Comparison of ENCODE assay signal across 31 cellular contexts in the genomic region with DNA sequence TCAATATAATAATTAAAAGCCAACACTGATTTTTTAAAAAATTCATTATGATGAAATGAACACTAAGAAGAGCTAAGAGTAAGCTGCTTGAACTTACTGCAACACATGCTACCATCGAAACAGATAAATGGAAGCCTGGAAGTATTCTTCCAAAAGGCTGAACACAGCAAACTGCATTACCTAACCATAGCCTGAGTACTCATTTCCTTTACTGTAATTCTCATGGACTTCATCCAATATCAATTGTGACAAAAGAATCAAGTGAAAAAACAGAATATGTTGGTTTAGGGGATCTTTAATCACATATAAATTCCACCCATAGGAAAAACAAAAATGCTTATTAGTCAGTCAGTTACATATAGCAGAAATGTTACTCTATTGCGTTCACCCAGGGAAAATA.
"Had no signal": no experiment of that assay in that cellular context is flagged by ENCODE, and none has a peak within 500 bp of the region (broad histone marks: within the 10 kb centered on the region; RNA-seq: fewer than 3 reads in every experiment).

No MANE protein-coding gene starts in this region.

- FAIRE-seq: TTC549 had no signal

- H3K27ac Mint-ChIP-seq: activated B cell treated with CpG ODN at 0.5 μM for 24 hours; activated CD4-positive, alpha-beta memory T cell treated with anti-CD3 and anti-CD28 coated beads, Interleukin-2, amount 10 ng/mL, durations not matched to agents 7 days and 5 days; activated naive CD4-positive, alpha-beta T cell treated with anti-CD3 and anti-CD28 coated beads, Interleukin-2, amount 10 ng/mL, durations not matched to agents 7 days and 5 days; activated naive CD8-positive, alpha-beta T cell treated with anti-CD3 and anti-CD28 coated beads for 36 hours; activated T-cell treated with anti-CD3 and anti-CD28 coated beads, Interleukin-2, amount 50 U/mL, for 72 hours; activated T-helper 2 cell treated with anti-CD3 and anti-CD28 coated beads, Interferon-gamma antibody, Interleukin-2, Interleukin-4, amounts not matched to agents 10 μg/mL and 5 μg/mL and 100 μg/mL, durations not matched to agents 14 hours and 24 hours and 36 hours; T-cell had no signal

- H3K4me2 ChIP-seq: KMS-11 had no signal

- ATAC-seq: activated T-cell treated with anti-CD3 and anti-CD28 coated beads, Interleukin-2, amount 50 U/mL, for 72 hours; Panc1; Right ventricle myocardium inferior; T-cell had no signal

- H3K4me1 Mint-ChIP-seq: activated B cell treated with CpG ODN at 0.5 μM for 24 hours; activated CD4-positive, alpha-beta memory T cell treated with anti-CD3 and anti-CD28 coated beads, Interleukin-2, amount 10 ng/mL, durations not matched to agents 7 days and 5 days; activated naive CD4-positive, alpha-beta T cell treated with anti-CD3 and anti-CD28 coated beads, Interleukin-2, amount 10 ng/mL, durations not matched to agents 7 days and 5 days; activated naive CD8-positive, alpha-beta T cell treated with anti-CD3 and anti-CD28 coated beads for 36 hours; T-cell had no signal

- H3K4me3 ChIP-seq: MG63, SK-N-MC had no signal

- H3K27me3 Mint-ChIP-seq: activated B cell treated with CpG ODN at 0.5 μM for 24 hours; activated CD4-positive, alpha-beta memory T cell treated with anti-CD3 and anti-CD28 coated beads, Interleukin-2, amount 10 ng/mL, durations not matched to agents 7 days and 5 days; activated naive CD4-positive, alpha-beta T cell treated with anti-CD3 and anti-CD28 coated beads, Interleukin-2, amount 10 ng/mL, durations not matched to agents 7 days and 5 days; activated naive CD8-positive, alpha-beta T cell treated with anti-CD3 and anti-CD28 coated beads for 36 hours; T-cell had no signal

- H3K4me3 Mint-ChIP-seq: activated B cell treated with CpG ODN at 0.5 μM for 24 hours; activated CD4-positive, alpha-beta memory T cell treated with anti-CD3 and anti-CD28 coated beads, Interleukin-2, amount 10 ng/mL, durations not matched to agents 7 days and 5 days; activated naive CD4-positive, alpha-beta T cell treated with anti-CD3 and anti-CD28 coated beads, Interleukin-2, amount 10 ng/mL, durations not matched to agents 7 days and 5 days; activated naive CD8-positive, alpha-beta T cell treated with anti-CD3 and anti-CD28 coated beads for 36 hours; activated T-cell treated with anti-CD3 and anti-CD28 coated beads, Interleukin-2, amount 50 U/mL, for 72 hours had no signal

- H3K27ac ChIP-seq: KMS-11, SK-N-MC had no signal

- DNase-seq: activated B cell treated with CpG ODN at 0.5 μM for 24 hours; activated CD4-positive, alpha-beta memory T cell treated with anti-CD3 and anti-CD28 coated beads, Interleukin-2, amount 10 ng/mL, durations not matched to agents 7 days and 5 days; activated CD4-positive, alpha-beta T cell treated with anti-CD3 and anti-CD28 coated beads, Interleukin-2, amount 50 U/mL, for 1 hour; activated gamma-delta T cell treated with Interleukin-2 at 50 U/mL for 16 hours; activated naive CD4-positive, alpha-beta T cell treated with anti-CD3 and anti-CD28 coated beads, Interleukin-2, amount 10 ng/mL, durations not matched to agents 7 days and 5 days; activated naive CD8-positive, alpha-beta T cell treated with anti-CD3 and anti-CD28 coated beads for 36 hours; activated T-cell treated with anti-CD3 and anti-CD28 coated beads for 4 hours; activated T-cell treated with anti-CD3 and anti-CD28 coated beads, Interleukin-2, amount 50 U/mL, for 72 hours; MG63; MV-4-11; NCI-H1092 treated with DMSO at 0.1 percent for 48 hours; NCI-H1417 treated with DMSO at 0.1 percent for 48 hours; NCI-H1694; NCI-H2029; NCI-H2107; NCI-H2171 treated with DMSO at 0.1 percent for 48 hours; NCI-H226; NCI-H510A; NCI-H69; NK-92 treated with Interleukin-12 subunit alpha and Interleukin-12 subunit beta, amount 100 ng/mL, for 24 hours; OCI-M1; RPMI8226; T-cell; T-helper 2 cell; T1000 had no signal

- H3K27me3 ChIP-seq: MG63 had no signal

- H3K9ac ChIP-seq: KMS-11 had no signal
